Comparison of ENCODE assay signal across 1 cellular context in the genomic region with DNA sequence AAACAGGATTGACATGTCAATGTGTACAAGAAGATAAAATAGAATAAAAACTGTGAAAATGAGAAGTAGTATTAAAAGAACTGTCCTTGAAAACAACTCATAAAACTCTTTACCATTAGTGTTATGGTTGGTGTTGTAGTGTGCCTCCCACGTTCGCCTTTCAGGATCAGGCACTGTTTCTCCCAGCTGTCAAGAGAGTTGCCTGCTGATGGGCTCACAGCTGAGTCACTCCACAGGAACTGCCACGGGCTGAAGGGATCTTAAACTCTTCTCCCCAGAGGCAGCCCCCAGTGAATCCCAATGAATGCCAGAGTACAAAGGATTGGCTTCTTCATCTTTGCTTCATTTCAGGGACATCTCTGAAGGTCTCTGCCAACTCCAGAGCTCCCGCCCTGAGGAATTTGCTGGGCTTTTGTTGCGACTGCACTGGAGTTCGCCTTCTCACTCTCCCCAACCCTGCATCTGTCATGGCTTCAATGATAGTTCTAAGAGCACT.
TF ChIP-seq lines count a peak whose summit lies in the region.

No MANE protein-coding gene starts in this region.

TF ChIP-seq in HEK293, 187 proteins besides CTCF, POLR2A, EP300 and RAD21 (continued from another document and continues in another):
- TF ChIP-seq RBAK (tag by site-specific recombination; IDR thresholded peaks at IDR 0.05) (no peak), GFI1B (tag by site-specific recombination; IDR thresholded peaks at IDR 0.05) (no peak), ZNF404 (tag by site-specific recombination; IDR thresholded peaks at IDR 0.05) (no peak), PRDM1 (tag by site-specific recombination; IDR thresholded peaks at IDR 0.05) (peak; percentile 66), ZNF677 (tag by site-specific recombination; IDR thresholded peaks at IDR 0.05) (no peak), OSR2 (tag by site-specific recombination; IDR thresholded peaks at IDR 0.05) (peak; percentile 52), ZNF354C (tag by site-specific recombination; IDR thresholded peaks at IDR 0.05; ENCODE audit: borderline replicate concordance, low read depth) (no peak), ZNF23 (tag by site-specific recombination; IDR thresholded peaks at IDR 0.05; ENCODE audit: borderline replicate concordance) (no peak), ZNF155 (tag by site-specific recombination; IDR thresholded peaks at IDR 0.05) (no peak), ZNF473 (tag by site-specific recombination; IDR thresholded peaks at IDR 0.05) (no peak), ZNF24 (tag by site-specific recombination; IDR thresholded peaks at IDR 0.05) (no peak), ZNF555 (tag by site-specific recombination; conservative IDR thresholded peaks at IDR 0.05) (no peak), ZNF175 (tag by site-specific recombination; IDR thresholded peaks at IDR 0.05) (no peak), ZNF549 (tag by site-specific recombination; IDR thresholded peaks at IDR 0.05) (no peak), ZNF169 (tag by site-specific recombination; IDR thresholded peaks at IDR 0.05) (no peak), ZNF16 (tag by site-specific recombination; IDR thresholded peaks at IDR 0.05; ENCODE audit: low read depth) (no peak), ZNF580 (tag by site-specific recombination; IDR thresholded peaks at IDR 0.05) (peak; percentile 17; the same call in 1 of the 2 replicates), ZBTB21 (tag by site-specific recombination; IDR thresholded peaks at IDR 0.05) (no peak), KLF16 (tag by site-specific recombination; IDR thresholded peaks at IDR 0.05) (no peak), ZNF341 (tag by site-specific recombination; IDR thresholded peaks at IDR 0.05; ENCODE audit: low read depth) (no peak), ZNF571 (tag by site-specific recombination; IDR thresholded peaks at IDR 0.05) (no peak), ZNF214 (tag by site-specific recombination; IDR thresholded peaks at IDR 0.05; ENCODE audit: borderline replicate concordance) (no peak), ELK4 (IDR thresholded peaks at IDR 0.05; ENCODE audit: borderline replicate concordance, low read depth, low read length) (no peak), ZNF138 (tag by site-specific recombination; IDR thresholded peaks at IDR 0.05; ENCODE audit: borderline replicate concordance) (no peak), ZNF510 (tag by site-specific recombination; IDR thresholded peaks at IDR 0.05; ENCODE audit: insufficient replicate concordance) (no peak), ZNF311 (tag by site-specific recombination; IDR thresholded peaks at IDR 0.05; ENCODE audit: borderline replicate concordance) (no peak), ZNF558 (tag by site-specific recombination; IDR thresholded peaks at IDR 0.05) (no peak), ZNF747 (tag by site-specific recombination; IDR thresholded peaks at IDR 0.05) (no peak), BCL11B (tag by site-specific recombination; IDR thresholded peaks at IDR 0.05; ENCODE audit: low read depth) (no peak), ZNF248 (tag by site-specific recombination; IDR thresholded peaks at IDR 0.05) (no peak), ZNF776 (tag by site-specific recombination; IDR thresholded peaks at IDR 0.05; ENCODE audit: borderline replicate concordance) (no peak), OVOL3 (tag by site-specific recombination; IDR thresholded peaks at IDR 0.05) (no peak), ATF2 (tag by site-specific recombination; IDR thresholded peaks at IDR 0.05; ENCODE audit: low read depth) (no peak), PRDM4 (tag by site-specific recombination; IDR thresholded peaks at IDR 0.05) (peak; percentile 43), ZNF221 (tag by site-specific recombination; IDR thresholded peaks at IDR 0.05; ENCODE audit: borderline replicate concordance) (no peak), ZBTB8A (tag by site-specific recombination; IDR thresholded peaks at IDR 0.05) (peak; percentile 96), ZNF10 (tag by site-specific recombination; IDR thresholded peaks at IDR 0.05) (no peak), AEBP2 (tag by site-specific recombination; IDR thresholded peaks at IDR 0.05; ENCODE audit: borderline replicate concordance) (no peak), SP3 (tag by site-specific recombination; IDR thresholded peaks at IDR 0.05) (no peak; the same call in 1 of the 2 replicates), ZNF146 (tag by site-specific recombination; IDR thresholded peaks at IDR 0.05) (no peak), ZSCAN5A (tag by site-specific recombination; IDR thresholded peaks at IDR 0.05) (no peak), ZEB2 (tag by site-specific recombination; IDR thresholded peaks at IDR 0.05) (0 out of 2 replicates have a peak, but pooled peaks have one; percentile 15), ZNF624 (tag by site-specific recombination; IDR thresholded peaks at IDR 0.05) (no peak)
- TF ChIP-seq, protein P1, sequence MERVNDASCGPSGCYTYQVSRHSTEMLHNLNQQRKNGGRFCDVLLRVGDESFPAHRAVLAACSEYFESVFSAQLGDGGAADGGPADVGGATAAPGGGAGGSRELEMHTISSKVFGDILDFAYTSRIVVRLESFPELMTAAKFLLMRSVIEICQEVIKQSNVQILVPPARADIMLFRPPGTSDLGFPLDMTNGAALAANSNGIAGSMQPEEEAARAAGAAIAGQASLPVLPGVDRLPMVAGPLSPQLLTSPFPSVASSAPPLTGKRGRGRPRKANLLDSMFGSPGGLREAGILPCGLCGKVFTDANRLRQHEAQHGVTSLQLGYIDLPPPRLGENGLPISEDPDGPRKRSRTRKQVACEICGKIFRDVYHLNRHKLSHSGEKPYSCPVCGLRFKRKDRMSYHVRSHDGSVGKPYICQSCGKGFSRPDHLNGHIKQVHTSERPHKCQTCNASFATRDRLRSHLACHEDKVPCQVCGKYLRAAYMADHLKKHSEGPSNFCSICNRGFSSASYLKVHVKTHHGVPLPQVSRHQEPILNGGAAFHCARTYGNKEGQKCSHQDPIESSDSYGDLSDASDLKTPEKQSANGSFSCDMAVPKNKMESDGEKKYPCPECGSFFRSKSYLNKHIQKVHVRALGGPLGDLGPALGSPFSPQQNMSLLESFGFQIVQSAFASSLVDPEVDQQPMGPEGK (tag by site-specific recombination; IDR thresholded peaks at IDR 0.05): 0 out of 2 replicates have a peak, but pooled peaks have one; percentile 32
- TF ChIP-seq, protein P2, sequence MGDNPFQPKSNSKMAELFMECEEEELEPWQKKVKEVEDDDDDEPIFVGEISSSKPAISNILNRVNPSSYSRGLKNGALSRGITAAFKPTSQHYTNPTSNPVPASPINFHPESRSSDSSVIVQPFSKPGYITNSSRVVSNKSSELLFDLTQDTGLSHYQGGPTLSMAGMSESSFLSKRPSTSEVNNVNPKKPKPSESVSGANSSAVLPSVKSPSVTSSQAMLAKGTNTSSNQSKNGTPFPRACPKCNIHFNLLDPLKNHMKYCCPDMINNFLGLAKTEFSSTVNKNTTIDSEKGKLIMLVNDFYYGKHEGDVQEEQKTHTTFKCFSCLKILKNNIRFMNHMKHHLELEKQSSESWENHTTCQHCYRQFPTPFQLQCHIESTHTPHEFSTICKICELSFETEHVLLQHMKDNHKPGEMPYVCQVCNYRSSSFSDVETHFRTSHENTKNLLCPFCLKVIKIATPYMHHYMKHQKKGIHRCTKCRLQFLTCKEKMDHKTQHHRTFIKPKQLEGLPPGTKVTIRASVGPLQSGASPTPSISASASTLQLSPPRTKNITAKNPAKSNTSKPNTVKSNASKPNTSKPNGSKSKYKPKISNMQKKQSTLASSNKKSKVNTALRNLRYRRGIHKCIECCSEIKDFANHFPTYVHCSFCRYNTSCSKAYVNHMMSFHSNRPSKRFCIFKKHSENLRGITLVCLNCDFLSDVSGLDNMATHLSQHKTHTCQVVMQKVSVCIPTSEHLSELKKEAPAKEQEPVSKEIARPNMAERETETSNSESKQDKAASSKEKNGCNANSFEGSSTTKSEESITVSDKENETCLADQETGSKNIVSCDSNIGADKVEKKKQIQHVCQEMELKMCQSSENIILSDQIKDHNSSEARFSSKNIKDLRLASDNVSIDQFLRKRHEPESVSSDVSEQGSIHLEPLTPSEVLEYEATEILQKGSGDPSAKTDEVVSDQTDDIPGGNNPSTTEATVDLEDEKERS (tag by site-specific recombination; IDR thresholded peaks at IDR 0.05): no peak
- TF ChIP-seq, protein P3, sequence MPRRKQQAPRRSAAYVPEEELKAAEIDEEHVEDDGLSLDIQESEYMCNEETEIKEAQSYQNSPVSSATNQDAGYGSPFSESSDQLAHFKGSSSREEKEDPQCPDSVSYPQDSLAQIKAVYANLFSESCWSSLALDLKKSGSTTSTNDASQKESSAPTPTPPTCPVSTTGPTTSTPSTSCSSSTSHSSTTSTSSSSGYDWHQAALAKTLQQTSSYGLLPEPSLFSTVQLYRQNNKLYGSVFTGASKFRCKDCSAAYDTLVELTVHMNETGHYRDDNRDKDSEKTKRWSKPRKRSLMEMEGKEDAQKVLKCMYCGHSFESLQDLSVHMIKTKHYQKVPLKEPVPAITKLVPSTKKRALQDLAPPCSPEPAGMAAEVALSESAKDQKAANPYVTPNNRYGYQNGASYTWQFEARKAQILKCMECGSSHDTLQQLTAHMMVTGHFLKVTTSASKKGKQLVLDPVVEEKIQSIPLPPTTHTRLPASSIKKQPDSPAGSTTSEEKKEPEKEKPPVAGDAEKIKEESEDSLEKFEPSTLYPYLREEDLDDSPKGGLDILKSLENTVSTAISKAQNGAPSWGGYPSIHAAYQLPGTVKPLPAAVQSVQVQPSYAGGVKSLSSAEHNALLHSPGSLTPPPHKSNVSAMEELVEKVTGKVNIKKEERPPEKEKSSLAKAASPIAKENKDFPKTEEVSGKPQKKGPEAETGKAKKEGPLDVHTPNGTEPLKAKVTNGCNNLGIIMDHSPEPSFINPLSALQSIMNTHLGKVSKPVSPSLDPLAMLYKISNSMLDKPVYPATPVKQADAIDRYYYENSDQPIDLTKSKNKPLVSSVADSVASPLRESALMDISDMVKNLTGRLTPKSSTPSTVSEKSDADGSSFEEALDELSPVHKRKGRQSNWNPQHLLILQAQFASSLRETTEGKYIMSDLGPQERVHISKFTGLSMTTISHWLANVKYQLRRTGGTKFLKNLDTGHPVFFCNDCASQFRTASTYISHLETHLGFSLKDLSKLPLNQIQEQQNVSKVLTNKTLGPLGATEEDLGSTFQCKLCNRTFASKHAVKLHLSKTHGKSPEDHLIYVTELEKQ (tag by site-specific recombination; IDR thresholded peaks at IDR 0.05; ENCODE audit: borderline replicate concordance): no peak
